ENCODE assay signal across 14 cellular contexts in genomic region chr7:28142650-28143049, GRCh38. TPM values are rescaled to one million over a fixed set of nuclear protein-coding genes. Genes with fewer than 3 reads are reported as not detected.
DNase-seq lines count a peak whose midpoint lies in the region; ATAC-seq and TF ChIP-seq lines count a peak whose summit lies in the region.
"Had no signal": no experiment of that assay in that cellular context is flagged by ENCODE, and none has a peak within 500 bp of the region (broad histone marks: within the 10 kb centered on the region; RNA-seq: fewer than 3 reads in every experiment).

No MANE protein-coding gene starts in this region.

- peaks cover 28% of the 10 kb centered on the region for H3K4me1 Mint-ChIP-seq in activated CD4-positive, alpha-beta T cell treated with anti-CD3 and anti-CD28 coated beads for 36 hours
- H3K4me1 Mint-ChIP-seq in activated CD4-positive, alpha-beta T cell treated with anti-CD3 and anti-CD28 coated beads, Interleukin-2, amount 10 ng/mL, durations not matched to agents 7 days and 5 days = no peaks in the 10 kb centered on the region
- H3K4me1 Mint-ChIP-seq in T-helper 17 cell = peaks cover 9% of the 10 kb centered on the region
- H3K4me1 Mint-ChIP-seq in stimulated activated naive B cell treated with anti-CD40 and anti-IgM and Interleukin-4, amounts not matched to agents 10 μg/mL and 1 μg/mL and 100 μg/mL, for 72 hours = peaks cover 22 to 39% of the 10 kb centered on the region in 2 donors
- H3K4me1 Mint-ChIP-seq in mesothelial cell of epicardium = peaks cover 9% of the 10 kb centered on the region
- H3K4me1 Mint-ChIP-seq: activated CD8-positive, alpha-beta memory T cell treated with anti-CD3 and anti-CD28 coated beads, Interleukin-2, amount 10 ng/mL, durations not matched to agents 7 days and 5 days had no signal

- ATAC-seq in activated CD4-positive, alpha-beta T cell treated with anti-CD3 and anti-CD28 coated beads for 36 hours = peak; percentile 39
- peak; percentile 37 for ATAC-seq in T-helper 17 cell
- peak; percentile 41 to 57 for ATAC-seq in stimulated activated naive B cell treated with anti-CD40 and anti-IgM and Interleukin-4, amounts not matched to agents 10 μg/mL and 1 μg/mL and 100 μg/mL, for 72 hours (replicated peaks)
- ATAC-seq: activated CD8-positive, alpha-beta memory T cell treated with anti-CD3 and anti-CD28 coated beads, Interleukin-2, amount 10 ng/mL, durations not matched to agents 7 days and 5 days had no signal

- H3K9me3 ChIP-seq in T-helper 17 cell (ENCODE audit: control insufficient read depth, low read length, poor library complexity, severe bottlenecking) = no peaks in the 10 kb centered on the region
- H3K9me3 ChIP-seq: MG63, tibial artery had no signal

- DNase-seq in activated CD4-positive, alpha-beta T cell treated with anti-CD3 and anti-CD28 coated beads for 36 hours = peak; percentile 20
- no peak for DNase-seq in activated CD4-positive, alpha-beta T cell treated with anti-CD3 and anti-CD28 coated beads, Interleukin-2, amount 10 ng/mL, durations not matched to agents 7 days and 5 days
- DNase-seq in T-helper 17 cell = no peak
- peak in 26 of 51 donors; percentile 6 to 69 (median 36) for DNase-seq in hypothalamus (lab: John Stamatoyannopoulos, UW)
- no peak for DNase-seq in stimulated activated naive B cell treated with anti-CD40 and anti-IgM and Interleukin-4, amounts not matched to agents 10 μg/mL and 1 μg/mL and 100 μg/mL, for 72 hours
- DNase-seq in GF-D8 (lab: John Stamatoyannopoulos, UW) = no peak
- no peak for DNase-seq in DMS53 treated with DMSO at 0.1 percent for 48 hours (lab: John Stamatoyannopoulos, UW; ENCODE audit: unreplicated experiment)
- no peak for DNase-seq in mesothelial cell of epicardium (ENCODE audit: low spot score in 2 of 2, unreplicated experiment in 2 of 2)
- DNase-seq: activated CD8-positive, alpha-beta memory T cell treated with anti-CD3 and anti-CD28 coated beads, Interleukin-2, amount 10 ng/mL, durations not matched to agents 7 days and 5 days; kidney; MG63; NCI-H226; tibial artery had no signal

- no peak overlapping the region for H3K4me3 Mint-ChIP-seq in activated CD4-positive, alpha-beta T cell treated with anti-CD3 and anti-CD28 coated beads for 36 hours
- no peak overlapping the region for H3K4me3 Mint-ChIP-seq in activated CD4-positive, alpha-beta T cell treated with anti-CD3 and anti-CD28 coated beads, Interleukin-2, amount 10 ng/mL, durations not matched to agents 7 days and 5 days
- H3K4me3 Mint-ChIP-seq in T-helper 17 cell (no peak overlapping the region), mesothelial cell of epicardium (no peak overlapping the region)
- H3K4me3 Mint-ChIP-seq in stimulated activated naive B cell treated with anti-CD40 and anti-IgM and Interleukin-4, amounts not matched to agents 10 μg/mL and 1 μg/mL and 100 μg/mL, for 72 hours = no peak overlapping the region
- H3K4me3 Mint-ChIP-seq: activated CD8-positive, alpha-beta memory T cell treated with anti-CD3 and anti-CD28 coated beads, Interleukin-2, amount 10 ng/mL, durations not matched to agents 7 days and 5 days; nephron had no signal

- POLR2A ChIA-PET in activated CD4-positive, alpha-beta T cell treated with anti-CD3 and anti-CD28 coated beads for 36 hours (lab: Charles Lee) = no interaction called here
- POLR2A ChIA-PET in activated CD4-positive, alpha-beta T cell treated with anti-CD3 and anti-CD28 coated beads, Interleukin-2, amount 10 ng/mL, durations not matched to agents 7 days and 5 days (lab: Charles Lee) = no interaction called here

- intact Hi-C loops in activated CD4-positive, alpha-beta T cell treated with anti-CD3 and anti-CD28 coated beads for 36 hours (cut with DNase I, micrococcal nuclease) = no loop called here

- no peaks in the 10 kb centered on the region for H3K27me3 Mint-ChIP-seq in activated CD4-positive, alpha-beta T cell treated with anti-CD3 and anti-CD28 coated beads for 36 hours
- no peaks in the 10 kb centered on the region for H3K27me3 Mint-ChIP-seq in activated CD4-positive, alpha-beta T cell treated with anti-CD3 and anti-CD28 coated beads, Interleukin-2, amount 10 ng/mL, durations not matched to agents 7 days and 5 days
- H3K27me3 Mint-ChIP-seq in T-helper 17 cell (no peaks in the 10 kb centered on the region), mesothelial cell of epicardium (ENCODE audit: low read depth) (no peaks in the 10 kb centered on the region)
- no peaks in the 10 kb centered on the region for H3K27me3 Mint-ChIP-seq in stimulated activated naive B cell treated with anti-CD40 and anti-IgM and Interleukin-4, amounts not matched to agents 10 μg/mL and 1 μg/mL and 100 μg/mL, for 72 hours

- TF ChIP-seq CTCF in mesothelial cell of epicardium (IDR thresholded peaks at IDR 0.05; ENCODE audit: unreplicated experiment) = no peak

- peaks cover 12% of the 10 kb centered on the region for H3K36me3 Mint-ChIP-seq in activated CD4-positive, alpha-beta T cell treated with anti-CD3 and anti-CD28 coated beads for 36 hours (ENCODE audit: low read depth)
- H3K36me3 Mint-ChIP-seq in activated CD4-positive, alpha-beta T cell treated with anti-CD3 and anti-CD28 coated beads, Interleukin-2, amount 10 ng/mL, durations not matched to agents 7 days and 5 days (ENCODE audit: low read depth) = no peaks in the 10 kb centered on the region
- H3K36me3 Mint-ChIP-seq in T-helper 17 cell (ENCODE audit: low read depth) (peaks cover 2% of the 10 kb centered on the region), mesothelial cell of epicardium (no peaks in the 10 kb centered on the region)
- peaks cover 4 to 24% of the 10 kb centered on the region in 2 donors for H3K36me3 Mint-ChIP-seq in stimulated activated naive B cell treated with anti-CD40 and anti-IgM and Interleukin-4, amounts not matched to agents 10 μg/mL and 1 μg/mL and 100 μg/mL, for 72 hours
- H3K36me3 Mint-ChIP-seq: activated CD8-positive, alpha-beta memory T cell treated with anti-CD3 and anti-CD28 coated beads, Interleukin-2, amount 10 ng/mL, durations not matched to agents 7 days and 5 days had no signal

- no peak overlapping the region for H3K27ac Mint-ChIP-seq in activated CD4-positive, alpha-beta T cell treated with anti-CD3 and anti-CD28 coated beads for 36 hours
- H3K27ac Mint-ChIP-seq in activated CD4-positive, alpha-beta T cell treated with anti-CD3 and anti-CD28 coated beads, Interleukin-2, amount 10 ng/mL, durations not matched to agents 7 days and 5 days = no peak overlapping the region
- no peak overlapping the region for H3K27ac Mint-ChIP-seq in T-helper 17 cell
- H3K27ac Mint-ChIP-seq in stimulated activated naive B cell treated with anti-CD40 and anti-IgM and Interleukin-4, amounts not matched to agents 10 μg/mL and 1 μg/mL and 100 μg/mL, for 72 hours = peak overlapping the region; percentile 33
- no peak overlapping the region for H3K27ac Mint-ChIP-seq in mesothelial cell of epicardium
- H3K27ac Mint-ChIP-seq: activated CD8-positive, alpha-beta memory T cell treated with anti-CD3 and anti-CD28 coated beads, Interleukin-2, amount 10 ng/mL, durations not matched to agents 7 days and 5 days; nephron had no signal

- CTCF ChIA-PET in activated CD4-positive, alpha-beta T cell treated with anti-CD3 and anti-CD28 coated beads for 36 hours (lab: Charles Lee) = interaction anchor here (0.6 to 1.1 kb wide), 3 partner anchors 10 to 59 kb away, joined by 3 to 4 read pairs (median 3); no protein-coding TSS in a partner anchor
- CTCF ChIA-PET in activated CD4-positive, alpha-beta T cell treated with anti-CD3 and anti-CD28 coated beads, Interleukin-2, amount 10 ng/mL, durations not matched to agents 7 days and 5 days (lab: Charles Lee) = interaction anchor here (0.6 kb wide), 1 partner anchor 729 kb away, joined by 3 read pairs; no protein-coding TSS in a partner anchor

- no peaks in the 10 kb centered on the region for H3K9me3 Mint-ChIP-seq in activated CD4-positive, alpha-beta T cell treated with anti-CD3 and anti-CD28 coated beads for 36 hours (ENCODE audit: low read depth)
- H3K9me3 Mint-ChIP-seq in activated CD4-positive, alpha-beta T cell treated with anti-CD3 and anti-CD28 coated beads, Interleukin-2, amount 10 ng/mL, durations not matched to agents 7 days and 5 days = no peaks in the 10 kb centered on the region
- no peaks in the 10 kb centered on the region for H3K9me3 Mint-ChIP-seq in stimulated activated naive B cell treated with anti-CD40 and anti-IgM and Interleukin-4, amounts not matched to agents 10 μg/mL and 1 μg/mL and 100 μg/mL, for 72 hours
- H3K9me3 Mint-ChIP-seq in mesothelial cell of epicardium = peaks cover 4% of the 10 kb centered on the region
- H3K9me3 Mint-ChIP-seq: nephron had no signal

RNA-seq across cellular contexts. Expression of gene JAZF1, which starts 37.9 kb away (rescaled TPM):
- 1 to 10 TPM; 5.2 to 6.9 TPM for total RNA-seq in activated CD4-positive, alpha-beta T cell treated with anti-CD3 and anti-CD28 coated beads for 36 hours
- 1 to 10 TPM; 5.2 to 7.6 TPM for total RNA-seq in activated CD4-positive, alpha-beta T cell treated with anti-CD3 and anti-CD28 coated beads, Interleukin-2, amount 10 ng/mL, durations not matched to agents 7 days and 5 days
- 10 to 100 TPM; 12.4 to 13.4 TPM for total RNA-seq in T-helper 17 cell
- total RNA-seq in mesothelial cell of epicardium = 4.5 to 7.2 TPM (median 5.5 TPM) in 3 replicates

Comparison
In these comparisons a context has a peak if more than half of its experiments do, and no peak if none do; other contexts are left out.
1. DNase-seq: peak in activated CD4-positive, alpha-beta T cell treated with anti-CD3 and anti-CD28 coated beads for 36 hours (single experiment) and hypothalamus (26 of 51); none in activated CD4-positive, alpha-beta T cell treated with anti-CD3 and anti-CD28 coated beads, Interleukin-2, amount 10 ng/mL, durations not matched to agents 7 days and 5 days (single experiment), T-helper 17 cell (0 of 3), stimulated activated naive B cell treated with anti-CD40 and anti-IgM and Interleukin-4, amounts not matched to agents 10 μg/mL and 1 μg/mL and 100 μg/mL, for 72 hours (single experiment), GF-D8 (single experiment), DMS53 treated with DMSO at 0.1 percent for 48 hours (single experiment) and mesothelial cell of epicardium (0 of 2).
2. Peak in every context shown above with its lines, with median percentiles within 50 percentile points of each other: ATAC-seq.